ENCODE assay signal across 25 cellular contexts in genomic region chr4:166043801-166044200, GRCh38.
"Had no signal": no experiment of that assay in that cellular context is flagged by ENCODE, and none has a peak within 500 bp of the region (broad histone marks: within the 10 kb centered on the region; RNA-seq: fewer than 3 reads in every experiment).

No MANE protein-coding gene starts in this region.

- H3K27ac Mint-ChIP-seq: memory B cell; natural killer cell treated with Interleukin-12 subunit alpha and Interleukin-12 subunit beta and Interleukin-15 and Interleukin-18, amount 100 ng/mL, for 72 hours; neural progenitor cell; progenitor cell of endocrine pancreas had no signal

- H3K9ac ChIP-seq: neural progenitor cell had no signal

- FAIRE-seq: kidney, pancreas had no signal

- DNase-seq: colonic mucosa; dermis blood vessel endothelial cell; esophagus squamous epithelium; glutamatergic neuron; kidney; left cardiac atrium; left ventricle myocardium inferior; lower lobe of right lung; occipital lobe; pancreas; right cardiac atrium; stimulated activated CD4-positive, alpha-beta T cell treated with anti-CD3 and anti-CD28 coated beads, Interleukin-15, amount 100 ng/mL, for 24 hours; stimulated activated CD4-positive, alpha-beta T cell treated with anti-CD3 and anti-CD28 coated beads, Interleukin-1b, Interleukin-23, amount 100 ng/mL, for 48 hours; stimulated activated CD4-positive, alpha-beta T cell treated with anti-CD3 and anti-CD28 coated beads, Interleukin-4, amount 100 ng/mL, for 24 hours; stimulated activated naive CD4-positive, alpha-beta T cell; stomach; substantia nigra; transverse colon had no signal

- H3K27me3 Mint-ChIP-seq: memory B cell; natural killer cell treated with Interleukin-12 subunit alpha and Interleukin-12 subunit beta and Interleukin-15 and Interleukin-18, amount 100 ng/mL, for 72 hours; progenitor cell of endocrine pancreas had no signal

- ATAC-seq: gastroesophageal sphincter; left cardiac atrium; lower lobe of right lung; natural killer cell treated with Interleukin-12 subunit alpha and Interleukin-12 subunit beta and Interleukin-15 and Interleukin-18, amount 100 ng/mL, for 72 hours; pancreas; right cardiac atrium had no signal

- H3K4me2 ChIP-seq: neural progenitor cell had no signal

- H3K4me1 Mint-ChIP-seq: memory B cell had no signal

- H2AFZ ChIP-seq: neural progenitor cell had no signal

- H3K27me3 ChIP-seq: colonic mucosa, esophagus squamous epithelium, gastroesophageal sphincter, neural progenitor cell, pancreas, stomach, transverse colon had no signal

- H3K36me3 ChIP-seq: colonic mucosa, esophagus squamous epithelium, gastroesophageal sphincter, left ventricle myocardium inferior, lower lobe of right lung, neural progenitor cell, pancreas, stomach, thoracic aorta, transverse colon had no signal

- H3K4me3 Mint-ChIP-seq: memory B cell; natural killer cell treated with Interleukin-12 subunit alpha and Interleukin-12 subunit beta and Interleukin-15 and Interleukin-18, amount 100 ng/mL, for 72 hours; neural progenitor cell had no signal

- H3K9me3 Mint-ChIP-seq: memory B cell; mesothelial cell of epicardium; natural killer cell treated with Interleukin-12 subunit alpha and Interleukin-12 subunit beta and Interleukin-15 and Interleukin-18, amount 100 ng/mL, for 72 hours; neural progenitor cell had no signal

- H3K4me1 ChIP-seq: colonic mucosa, left ventricle myocardium inferior, lower lobe of right lung, neural progenitor cell, pancreas, stomach had no signal

- H3K4me3 ChIP-seq: colonic mucosa, left ventricle myocardium inferior, lower lobe of right lung, neural progenitor cell, pancreas, stomach, thoracic aorta, transverse colon had no signal

- H3K9me3 ChIP-seq: colonic mucosa, esophagus squamous epithelium, gastroesophageal sphincter, left ventricle myocardium inferior, lower lobe of right lung, pancreas, stomach, thoracic aorta, transverse colon had no signal

- H3K36me3 Mint-ChIP-seq: memory B cell; mesothelial cell of epicardium; natural killer cell treated with Interleukin-12 subunit alpha and Interleukin-12 subunit beta and Interleukin-15 and Interleukin-18, amount 100 ng/mL, for 72 hours; neural progenitor cell had no signal

- H3K27ac ChIP-seq: colonic mucosa, left ventricle myocardium inferior, lower lobe of right lung, neural progenitor cell, pancreas, stomach, thoracic aorta had no signal
